Comparison of ENCODE assay signal across 20 cellular contexts in genomic region chr10:74814792-74815191, GRCh38. TPM values are rescaled to one million over a fixed set of nuclear protein-coding genes. Genes with fewer than 3 reads are reported as not detected.
A peak's percentile ranks its signal among the peaks of the same experiment; 100 is the strongest.
DNase-seq lines count a peak whose midpoint lies in the region; ATAC-seq and TF ChIP-seq lines count a peak whose summit lies in the region.
"Had no signal": no experiment of that assay in that cellular context is flagged by ENCODE, and none has a peak within 500 bp of the region (broad histone marks: within the 10 kb centered on the region; RNA-seq: fewer than 3 reads in every experiment).

No MANE protein-coding gene starts in this region.

- no peaks in the 10 kb centered on the region for H3K27me3 ChIP-seq in right atrium auricular region
- H3K27me3 ChIP-seq in right cardiac atrium (ENCODE audit: control insufficient read depth, insufficient read depth) = no peaks in the 10 kb centered on the region
- H3K27me3 ChIP-seq in subcutaneous abdominal adipose tissue (ENCODE audit: control insufficient read depth in 5 of 5, insufficient read depth in 4 of 5, low read length in 5 of 5) = no peaks in the 10 kb centered on the region
- no peaks in the 10 kb centered on the region for H3K27me3 ChIP-seq in tibial artery
- no peaks in the 10 kb centered on the region for H3K27me3 ChIP-seq in WERI-Rb-1 (ENCODE audit: insufficient read depth, low read depth, severe bottlenecking)
- H3K27me3 ChIP-seq: BLaER1 had no signal

- no peak overlapping the region for H3K27ac ChIP-seq in right atrium auricular region
- H3K27ac ChIP-seq in right cardiac atrium (ENCODE audit: low read length) = no peak overlapping the region
- peak overlapping the region; percentile 15 for H3K27ac ChIP-seq in subcutaneous abdominal adipose tissue (ENCODE audit: low read depth, low read length)
- no peak overlapping the region for H3K27ac ChIP-seq in tibial artery
- H3K27ac ChIP-seq in WERI-Rb-1 = no peak overlapping the region
- H3K27ac ChIP-seq: 22Rv1, BLaER1, C4-2B had no signal

- intact Hi-C loops in Right ventricle myocardium inferior (cut with DNase I) (no loop called here), right cardiac atrium (cut with DNase I) (no loop called here), cardiac septum (cut with DNase I) (no loop called here), tibial artery (cut with DNase I; ENCODE audit: low total_unique reads) (no loop called here)

- H3K4me1 ChIP-seq in right atrium auricular region = no peaks in the 10 kb centered on the region
- no peaks in the 10 kb centered on the region for H3K4me1 ChIP-seq in right cardiac atrium (ENCODE audit: control insufficient read depth, insufficient read depth, low read length)
- H3K4me1 ChIP-seq in subcutaneous abdominal adipose tissue (ENCODE audit: control insufficient read depth in 5 of 5, insufficient read depth in 5 of 5, low read length in 5 of 5) = peaks cover 0 to 10% (median 9%) of the 10 kb centered on the region in 5 donors
- no peaks in the 10 kb centered on the region for H3K4me1 ChIP-seq in tibial artery

- H3K9ac ChIP-seq in subcutaneous abdominal adipose tissue (ENCODE audit: low read length in 5 of 5) = peak overlapping the region in 1 of 5 donors; percentile 31
- H3K9ac ChIP-seq: BLaER1 had no signal

- TF ChIP-seq CTCF in right atrium auricular region (IDR thresholded peaks at IDR 0.05) = no peak
- TF ChIP-seq CTCF in tibial artery (IDR thresholded peaks at IDR 0.05) = no peak
- no peak for TF ChIP-seq CTCF in WERI-Rb-1 (IDR thresholded peaks at IDR 0.05; ENCODE audit: low read depth, low read length)

- H3K36me3 ChIP-seq in right atrium auricular region = no peaks in the 10 kb centered on the region
- H3K36me3 ChIP-seq in subcutaneous abdominal adipose tissue (ENCODE audit: control insufficient read depth in 5 of 5, insufficient read depth in 5 of 5, low read length in 5 of 5) = no peaks in the 10 kb centered on the region
- H3K36me3 ChIP-seq in tibial artery = no peaks in the 10 kb centered on the region
- no peaks in the 10 kb centered on the region for H3K36me3 ChIP-seq in WERI-Rb-1
- H3K36me3 ChIP-seq: BLaER1 had no signal

- ATAC-seq in Right ventricle myocardium inferior (peak; percentile 77), right cardiac atrium (peak; percentile 48 to 86)
- ATAC-seq: CD8-positive, alpha-beta T cell; GM12878; HCT116 had no signal

- H3K4me3 ChIP-seq in right atrium auricular region = no peak overlapping the region
- H3K4me3 ChIP-seq in right cardiac atrium (ENCODE audit: low read length) = no peak overlapping the region
- no peak overlapping the region for H3K4me3 ChIP-seq in subcutaneous abdominal adipose tissue (ENCODE audit: low read depth in 1 of 5, low read length in 5 of 5)
- no peak overlapping the region for H3K4me3 ChIP-seq in tibial artery
- H3K4me3 ChIP-seq in WERI-Rb-1 (ENCODE audit: low read depth, low read length) = no peak overlapping the region
- H3K4me3 ChIP-seq: BLaER1, GM12878, GM23338 had no signal

- H3K9me3 ChIP-seq in right atrium auricular region (peaks cover 0 to 6% of the 10 kb centered on the region in 2 donors), right cardiac atrium (ENCODE audit: control insufficient read depth, low read length) (peaks cover 2% of the 10 kb centered on the region), subcutaneous abdominal adipose tissue (ENCODE audit: control insufficient read depth in 5 of 5, low read length in 5 of 5) (peaks cover 0 to 11% (median 0%) of the 10 kb centered on the region in 5 donors), tibial artery (no peaks in the 10 kb centered on the region), WERI-Rb-1 (ENCODE audit: severe bottlenecking) (peaks cover 8% of the 10 kb centered on the region)

- DNase-seq in Right ventricle myocardium inferior (ENCODE audit: missing footprints) (no peak), right atrium auricular region (ENCODE audit: low spot score) (no peak), right cardiac atrium (no peak), cardiac septum (ENCODE audit: low spot score) (no peak), tibial artery (no peak), WERI-Rb-1 (no peak)
- DNase-seq: CD4-positive, CD25-positive, alpha-beta regulatory T cell; CD8-positive, alpha-beta T cell; DMS 273 treated with DMSO at 0.1 percent for 48 hours; DMS79; EL; GDM1; H9 had no signal

RNA-seq across cellular contexts. Expression of gene KAT6B, which starts 11.6 kb away (rescaled TPM):
- total RNA-seq in Right ventricle myocardium inferior (42.6 TPM), right atrium auricular region (10 to 100 TPM; 42.7 to 43.5 TPM), right cardiac atrium (10 to 100 TPM; 44.1 to 53.0 (median 46.7) TPM), cardiac septum (47.5 TPM)
- 11.3 TPM for polyA plus RNA-seq in right cardiac atrium
